In genomic region chr20:2301164-2301622, GRCh38 we compare ENCODE assay signal across 9 cellular contexts. TPM values are rescaled to one million over a fixed set of nuclear protein-coding genes. Genes with fewer than 3 reads are reported as not detected.
DNase-seq lines count a peak whose midpoint lies in the region; ATAC-seq and TF ChIP-seq lines count a peak whose summit lies in the region.
"Had no signal": no experiment of that assay in that cellular context is flagged by ENCODE, and none has a peak within 500 bp of the region (broad histone marks: within the 10 kb centered on the region; RNA-seq: fewer than 3 reads in every experiment).

No MANE protein-coding gene starts in this region.

- no peak overlapping the region for H3K56ac ChIP-seq in H9 (ENCODE audit: insufficient read length, low read depth, low read length)

- H3K27me3 ChIP-seq in gastroesophageal sphincter (peaks cover 16% of the 10 kb centered on the region), testis (no peaks in the 10 kb centered on the region), H9 (ENCODE audit: insufficient read depth, low read length) (no peaks in the 10 kb centered on the region)

- no peaks in the 10 kb centered on the region for H3K79me1 ChIP-seq in H9 (ENCODE audit: insufficient read depth, low read depth, low read length, poor library complexity, severe bottlenecking)

- no peak overlapping the region for H3K27ac ChIP-seq in gastroesophageal sphincter
- no peak overlapping the region for H3K27ac ChIP-seq in testis
- no peak overlapping the region for H3K27ac ChIP-seq in H9 (ENCODE audit: insufficient read length, low read depth, low read length)

- H3K9me3 ChIP-seq in gastroesophageal sphincter = no peaks in the 10 kb centered on the region
- no peaks in the 10 kb centered on the region for H3K9me3 ChIP-seq in testis
- no peaks in the 10 kb centered on the region for H3K9me3 ChIP-seq in H9 (ENCODE audit: control insufficient read depth, low read depth, low read length)

- no peak overlapping the region for H3K27ac Mint-ChIP-seq in H9
- H3K27ac Mint-ChIP-seq in activated T-helper 1 cell treated with anti-CD3 and anti-CD28 coated beads, Interleukin-12 subunit alpha, Interleukin-12 subunit beta, Interleukin-2, Interleukin-4 antibody, amounts not matched to agents 30 ng/mL and 10 ng/mL and 1 ng/mL, durations not matched to agents 14 hours and 24 hours and 36 hours = no peak overlapping the region

- no peak overlapping the region for H2BK15ac ChIP-seq in H9 (ENCODE audit: low read depth, low read length)

- H3K23ac ChIP-seq in H9 (ENCODE audit: insufficient read length, low read depth, low read length) = no peak overlapping the region

- TF ChIP-seq CTCF in gastroesophageal sphincter (IDR thresholded peaks at IDR 0.05) = no peak
- no peak for TF ChIP-seq CTCF in testis (IDR thresholded peaks at IDR 0.05)
- TF ChIP-seq CTCF in H9 (conservative IDR thresholded peaks at IDR 0.05) = no peak

- H2BK120ac ChIP-seq in H9 (ENCODE audit: low read depth, low read length, poor library complexity, severe bottlenecking) = no peak overlapping the region

- H3K36me3 Mint-ChIP-seq in H9 (ENCODE audit: insufficient read depth in 1 of 3, low read depth in 3 of 3) = no peaks in the 10 kb centered on the region; a peak in 2 of 7 replicates
- H3K36me3 Mint-ChIP-seq in activated T-helper 1 cell treated with anti-CD3 and anti-CD28 coated beads, Interleukin-12 subunit alpha, Interleukin-12 subunit beta, Interleukin-2, Interleukin-4 antibody, amounts not matched to agents 30 ng/mL and 10 ng/mL and 1 ng/mL, durations not matched to agents 14 hours and 24 hours and 36 hours (ENCODE audit: low read depth) = no peaks in the 10 kb centered on the region

- DNase-seq in CMK (ENCODE audit: low read depth) (peak; percentile 34), NCI-H460 (ENCODE audit: extremely low read depth, low read depth) (peak; percentile 56), testis (peak; percentile 49), NCI-H526 (lab: John Stamatoyannopoulos, UW) (no peak), H9 (no peak)
- DNase-seq in activated T-helper 1 cell treated with anti-CD3 and anti-CD28 coated beads, Interleukin-12 subunit alpha, Interleukin-12 subunit beta, Interleukin-2, Interleukin-4 antibody, amounts not matched to agents 30 ng/mL and 10 ng/mL and 1 ng/mL, durations not matched to agents 14 hours and 24 hours and 36 hours (ENCODE audit: low spot score) = no peak

- H3K4me1 ChIP-seq in gastroesophageal sphincter (no peaks in the 10 kb centered on the region), testis (no peaks in the 10 kb centered on the region), H9 (ENCODE audit: insufficient read depth, low read length) (peaks cover 10% of the 10 kb centered on the region)

- H3K27me3 Mint-ChIP-seq in H9 (ENCODE audit: low read depth) = peaks cover 6% of the 10 kb centered on the region
- H3K27me3 Mint-ChIP-seq in activated T-helper 1 cell treated with anti-CD3 and anti-CD28 coated beads, Interleukin-12 subunit alpha, Interleukin-12 subunit beta, Interleukin-2, Interleukin-4 antibody, amounts not matched to agents 30 ng/mL and 10 ng/mL and 1 ng/mL, durations not matched to agents 14 hours and 24 hours and 36 hours (ENCODE audit: insufficient read depth) = no peaks in the 10 kb centered on the region

- H3K4me3 ChIP-seq in gastroesophageal sphincter = no peak overlapping the region
- no peak overlapping the region for H3K4me3 ChIP-seq in testis

- H3K36me3 ChIP-seq in gastroesophageal sphincter (no peaks in the 10 kb centered on the region), testis (ENCODE audit: low read depth, missing control alignments) (no peaks in the 10 kb centered on the region)

- no peak overlapping the region for H2BK5ac ChIP-seq in H9 (ENCODE audit: insufficient read length, low read length)

- no peak overlapping the region for H4K5ac ChIP-seq in H9 (ENCODE audit: insufficient read length, low read depth, low read length)

- H2AFZ ChIP-seq in H9 (ENCODE audit: low read length) = no peak overlapping the region

- no peak overlapping the region for H2AK5ac ChIP-seq in H9 (ENCODE audit: insufficient read length, low read length)

- intact Hi-C loops in testis (cut with DNase I; ENCODE audit: low total_unique reads) = no loop called here
- intact Hi-C loops in activated T-helper 1 cell treated with anti-CD3 and anti-CD28 coated beads, Interleukin-12 subunit alpha, Interleukin-12 subunit beta, Interleukin-2, Interleukin-4 antibody, amounts not matched to agents 30 ng/mL and 10 ng/mL and 1 ng/mL, durations not matched to agents 14 hours and 24 hours and 36 hours (cut with micrococcal nuclease) = no loop called here

- H3K9me3 Mint-ChIP-seq in H9 = no peaks in the 10 kb centered on the region; a peak in 1 of 5 replicates
- H3K9me3 Mint-ChIP-seq in activated T-helper 1 cell treated with anti-CD3 and anti-CD28 coated beads, Interleukin-12 subunit alpha, Interleukin-12 subunit beta, Interleukin-2, Interleukin-4 antibody, amounts not matched to agents 30 ng/mL and 10 ng/mL and 1 ng/mL, durations not matched to agents 14 hours and 24 hours and 36 hours = no peaks in the 10 kb centered on the region

- H4K8ac ChIP-seq in H9 (replicated peaks; ENCODE audit: insufficient read length, low read depth, low read length) = no peak overlapping the region

- no peaks in the 10 kb centered on the region for H3K23me2 ChIP-seq in H9 (ENCODE audit: insufficient read length, low read depth, low read length, poor library complexity, severe bottlenecking)

- H3K4me3 Mint-ChIP-seq in H9 = no peak overlapping the region
- no peak overlapping the region for H3K4me3 Mint-ChIP-seq in activated T-helper 1 cell treated with anti-CD3 and anti-CD28 coated beads, Interleukin-12 subunit alpha, Interleukin-12 subunit beta, Interleukin-2, Interleukin-4 antibody, amounts not matched to agents 30 ng/mL and 10 ng/mL and 1 ng/mL, durations not matched to agents 14 hours and 24 hours and 36 hours

- no peak overlapping the region for H3T11ph ChIP-seq in H9 (ENCODE audit: low read length)

- H4K91ac ChIP-seq in H9 (ENCODE audit: insufficient read length, low read depth, low read length) = no peak overlapping the region

- no peak overlapping the region for H3K18ac ChIP-seq in H9 (ENCODE audit: insufficient read length, low read depth, low read length)

- no peak overlapping the region for H2BK20ac ChIP-seq in H9 (ENCODE audit: low read depth, low read length, poor library complexity, severe bottlenecking)

- no peaks in the 10 kb centered on the region for H3K79me2 ChIP-seq in H9 (ENCODE audit: insufficient read depth, low read length)

- TF ChIP-seq POLR2A in gastroesophageal sphincter (IDR thresholded peaks at IDR 0.05) (no peak), testis (IDR thresholded peaks at IDR 0.05) (no peak)

- ATAC-seq in GM21723 (IDR thresholded peaks at IDR 0.05; ENCODE audit: unreplicated experiment) = peak; percentile 88
- peak; percentile 79 for ATAC-seq in gastroesophageal sphincter
- ATAC-seq: left colon had no signal

- H4K20me1 ChIP-seq in H9 (ENCODE audit: control insufficient read depth, insufficient read depth, insufficient read length) = no peaks in the 10 kb centered on the region

- no peak overlapping the region for H3K9ac ChIP-seq in H9 (ENCODE audit: extremely low read depth, insufficient read length, low read length)

- H3K4me2 ChIP-seq in H9 (ENCODE audit: insufficient read depth, insufficient read length, low read length) = no peak overlapping the region

- H3K4ac ChIP-seq in H9 (ENCODE audit: low read depth, low read length) = no peak overlapping the region

- no peak for TF ChIP-seq EP300 in gastroesophageal sphincter (IDR thresholded peaks at IDR 0.05)

- H2BK12ac ChIP-seq in H9 (ENCODE audit: insufficient read length, low read depth, low read length) = no peak overlapping the region

- no peak overlapping the region for H3K14ac ChIP-seq in H9 (ENCODE audit: insufficient read depth, low read length)

- peaks cover 28 to 35% of the 10 kb centered on the region in 2 experiments for H3K4me1 Mint-ChIP-seq in H9
- peaks cover 7% of the 10 kb centered on the region for H3K4me1 Mint-ChIP-seq in activated T-helper 1 cell treated with anti-CD3 and anti-CD28 coated beads, Interleukin-12 subunit alpha, Interleukin-12 subunit beta, Interleukin-2, Interleukin-4 antibody, amounts not matched to agents 30 ng/mL and 10 ng/mL and 1 ng/mL, durations not matched to agents 14 hours and 24 hours and 36 hours (ENCODE audit: low read depth)

- WGBS in gastroesophageal sphincter (ENCODE audit: low coverage in 1 of 2), 2 donors = 55 to 66% methylated on average over 2 to 3 of the region's 5 CpGs
- WGBS in testis, 2 donors = 46 to 49% methylated on average over 5 of the region's 5 CpGs
- WGBS in H9 (ENCODE audit: extremely low coverage, insufficient read length, low lambda C conversion rate) = no CpG with 5 or more reads among the region's 5 CpGs

RNA-seq across cellular contexts. Expression of gene TGM3, which starts 5.4 kb away (rescaled TPM):
- total RNA-seq in NCI-H460 (2014; rRNA removed; shearing (Covaris generic)) = 0.10 and 0.20 TPM in 2 replicates
- polyA plus RNA-seq in NCI-H460 (2014; cell fraction: nucleus; rRNA removed) = 0.46 TPM in 1 of 2 replicates, not detected in the other
- total RNA-seq in gastroesophageal sphincter (10 to 100 TPM in 1 of 4 donors, 1 to 10 TPM in 3; 1.1 to 46.7 (median 4.1) TPM), testis (1 to 10 TPM; 2.6 to 3.1 TPM), H9 (2021) (not detected in 2 replicates)
- 4.9 TPM for polyA plus RNA-seq in testis (ENCODE audit: insufficient read depth, low read depth, low replicate concordance)
- not detected in 2 replicates for total RNA-seq in activated T-helper 1 cell treated with anti-CD3 and anti-CD28 coated beads, Interleukin-12 subunit alpha, Interleukin-12 subunit beta, Interleukin-2, Interleukin-4 antibody, amounts not matched to agents 30 ng/mL and 10 ng/mL and 1 ng/mL, durations not matched to agents 14 hours and 24 hours and 36 hours

Comparison
In these comparisons a context has a peak if more than half of its experiments do, and no peak if none do; other contexts are left out.
1. DNase-seq: peak in CMK (single experiment), NCI-H460 (single experiment) and testis (single experiment); none in NCI-H526 (0 of 2), H9 (single experiment) and activated T-helper 1 cell treated with anti-CD3 and anti-CD28 coated beads, Interleukin-12 subunit alpha, Interleukin-12 subunit beta, Interleukin-2, Interleukin-4 antibody, amounts not matched to agents 30 ng/mL and 10 ng/mL and 1 ng/mL, durations not matched to agents 14 hours and 24 hours and 36 hours (single experiment).